Comparison of ENCODE assay signal across 8 cellular contexts in the genomic region with DNA sequence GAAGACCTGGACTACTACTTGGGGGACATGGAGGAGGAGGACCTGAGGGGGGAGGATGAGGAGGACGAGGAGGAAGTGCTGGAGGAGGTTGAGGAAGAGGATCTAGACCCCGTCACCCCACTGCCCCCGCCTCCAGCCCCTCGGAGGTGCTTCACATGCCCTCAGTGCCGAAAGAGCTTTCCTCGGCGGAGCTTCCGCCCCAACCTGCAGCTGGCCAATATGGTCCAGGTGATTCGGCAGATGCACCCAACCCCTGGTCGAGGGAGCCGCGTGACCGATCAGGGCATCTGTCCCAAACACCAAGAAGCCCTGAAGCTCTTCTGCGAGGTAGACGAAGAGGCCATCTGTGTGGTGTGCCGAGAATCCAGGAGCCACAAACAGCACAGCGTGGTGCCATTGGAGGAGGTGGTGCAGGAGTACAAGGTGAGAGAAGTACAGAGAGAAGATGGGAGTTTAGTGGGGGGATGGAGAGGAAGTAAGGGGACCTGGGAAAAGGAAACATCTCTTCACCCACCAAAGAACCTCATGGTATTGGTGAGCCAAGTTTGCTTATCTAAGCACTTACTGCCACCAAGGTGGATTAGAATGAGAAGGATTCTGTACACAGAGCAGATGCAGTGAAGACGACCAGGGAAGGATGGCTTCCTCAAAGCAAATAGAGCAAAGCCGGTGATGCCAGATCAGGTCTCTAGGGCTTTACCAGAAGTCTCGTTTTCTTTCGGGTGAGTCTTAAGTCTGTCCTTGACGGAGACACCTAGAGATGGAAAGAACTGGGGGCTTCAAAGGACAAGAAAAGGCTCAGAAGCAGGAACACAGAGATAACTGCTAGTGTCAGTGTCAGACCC. TPM values are rescaled to one million over a fixed set of nuclear protein-coding genes. Genes with fewer than 3 reads are reported as not detected.
DNase-seq lines count a peak whose midpoint lies in the region; ATAC-seq, FAIRE-seq and TF ChIP-seq lines count a peak whose summit lies in the region.

No MANE protein-coding gene starts in this region.

- peaks cover 17% of the 10 kb centered on the region for H3K36me3 Mint-ChIP-seq in activated CD4-positive, alpha-beta T cell treated with anti-CD3 and anti-CD28 coated beads for 36 hours (ENCODE audit: low read depth)
- peaks cover 11% of the 10 kb centered on the region for H3K36me3 Mint-ChIP-seq in activated T-helper 2 cell treated with anti-CD3 and anti-CD28 coated beads, Interferon-gamma antibody, Interleukin-2, Interleukin-4, amounts not matched to agents 10 μg/mL and 5 μg/mL and 100 μg/mL, durations not matched to agents 14 hours and 24 hours and 36 hours (ENCODE audit: low read depth)

- intact Hi-C loops in activated CD4-positive, alpha-beta T cell treated with anti-CD3 and anti-CD28 coated beads for 36 hours (cut with DNase I, micrococcal nuclease), result no loop called here
- intact Hi-C loops in activated T-helper 2 cell treated with anti-CD3 and anti-CD28 coated beads, Interferon-gamma antibody, Interleukin-2, Interleukin-4, amounts not matched to agents 10 μg/mL and 5 μg/mL and 100 μg/mL, durations not matched to agents 14 hours and 24 hours and 36 hours (cut with micrococcal nuclease), result no loop called here

- POLR2A ChIA-PET in activated CD4-positive, alpha-beta T cell treated with anti-CD3 and anti-CD28 coated beads for 36 hours (lab: Charles Lee), result interaction anchor here (2.6 kb wide), 1 partner anchor 19 kb away, joined by 12 read pairs; the partner anchor contains the start of gene RACK1
- POLR2A ChIA-PET in GM10248 (lab: Yijun Ruan, JAX), result interaction anchor here (0.5 to 2.3 kb wide), 4 partner anchors 10 to 26 kb away, joined by 3 to 15 read pairs (median 7); partner anchors contain the start of gene RACK1

- H3K4me3 ChIP-seq in iPS-15b (ENCODE audit: low read depth, low read length), result peak overlapping the region; percentile 96
- H3K4me3 ChIP-seq in stomach smooth muscle (ENCODE audit: low read length in 2 of 2), result peak overlapping the region; percentile 92 to 93

- H3K9me3 Mint-ChIP-seq in activated CD4-positive, alpha-beta T cell treated with anti-CD3 and anti-CD28 coated beads for 36 hours (ENCODE audit: low read depth), result no peaks in the 10 kb centered on the region
- H3K9me3 Mint-ChIP-seq in activated T-helper 2 cell treated with anti-CD3 and anti-CD28 coated beads, Interferon-gamma antibody, Interleukin-2, Interleukin-4, amounts not matched to agents 10 μg/mL and 5 μg/mL and 100 μg/mL, durations not matched to agents 14 hours and 24 hours and 36 hours, result no peaks in the 10 kb centered on the region

- H3K4me1 ChIP-seq in iPS-15b (ENCODE audit: control insufficient read depth, insufficient read depth, low read length), result no peaks in the 10 kb centered on the region
- peaks cover 23% of the 10 kb centered on the region for H3K4me1 ChIP-seq in stomach smooth muscle (ENCODE audit: control insufficient read depth, insufficient read depth, low read length)

- H3K4me1 Mint-ChIP-seq in activated CD4-positive, alpha-beta T cell treated with anti-CD3 and anti-CD28 coated beads for 36 hours, result peaks cover 59% of the 10 kb centered on the region
- peaks cover 56% of the 10 kb centered on the region for H3K4me1 Mint-ChIP-seq in activated T-helper 2 cell treated with anti-CD3 and anti-CD28 coated beads, Interferon-gamma antibody, Interleukin-2, Interleukin-4, amounts not matched to agents 10 μg/mL and 5 μg/mL and 100 μg/mL, durations not matched to agents 14 hours and 24 hours and 36 hours (ENCODE audit: low read depth)

- H3K9me3 ChIP-seq in iPS-15b (ENCODE audit: control insufficient read depth, insufficient read depth, low read length), result no peaks in the 10 kb centered on the region
- no peaks in the 10 kb centered on the region for H3K9me3 ChIP-seq in stomach smooth muscle (ENCODE audit: control insufficient read depth in 2 of 2, low read length in 2 of 2)

- peak overlapping the region; percentile 87 for H3K4me3 Mint-ChIP-seq in activated CD4-positive, alpha-beta T cell treated with anti-CD3 and anti-CD28 coated beads for 36 hours
- peak overlapping the region; percentile 97 for H3K4me3 Mint-ChIP-seq in activated T-helper 2 cell treated with anti-CD3 and anti-CD28 coated beads, Interferon-gamma antibody, Interleukin-2, Interleukin-4, amounts not matched to agents 10 μg/mL and 5 μg/mL and 100 μg/mL, durations not matched to agents 14 hours and 24 hours and 36 hours (ENCODE audit: low read depth)

- CTCF ChIA-PET in activated CD4-positive, alpha-beta T cell treated with anti-CD3 and anti-CD28 coated beads for 36 hours (lab: Charles Lee), result interaction anchor here (0.7 to 2.6 kb wide), 2 partner anchors 40 to 57 kb away, joined by 3 to 10 read pairs; no protein-coding TSS in a partner anchor
- CTCF ChIA-PET in GM10248 (lab: Yijun Ruan, JAX), result interaction anchor here (1.0 to 1.2 kb wide), 4 partner anchors 24 to 35 kb away, joined by 3 read pairs; no protein-coding TSS in a partner anchor

- H3K9ac ChIP-seq in iPS-15b (ENCODE audit: low read depth, low read length) (no peak overlapping the region), stomach smooth muscle (ENCODE audit: low read length in 2 of 2) (peak overlapping the region; percentile 84 to 86)

- no peak for ATAC-seq in activated CD4-positive, alpha-beta T cell treated with anti-CD3 and anti-CD28 coated beads for 36 hours
- no peak for ATAC-seq in GM18868 (IDR thresholded peaks at IDR 0.05; ENCODE audit: unreplicated experiment)

- peak; percentile 37 for DNase-seq in activated CD4-positive, alpha-beta T cell treated with anti-CD3 and anti-CD28 coated beads for 36 hours
- no peak for DNase-seq in activated CD4-positive, alpha-beta T cell treated with anti-CD3 and anti-CD28 coated beads for 4 hours
- DNase-seq in activated T-helper 2 cell treated with anti-CD3 and anti-CD28 coated beads, Interferon-gamma antibody, Interleukin-2, Interleukin-4, amounts not matched to agents 10 μg/mL and 5 μg/mL and 100 μg/mL, durations not matched to agents 14 hours and 24 hours and 36 hours (ENCODE audit: low spot score), result no peak
- DNase-seq in GM10248 (ENCODE audit: extremely low spot score), result no peak
- no peak for DNase-seq in frontal cortex (ENCODE audit: low spot score in 2 of 2)

- no peak for FAIRE-seq in frontal cortex (lab: Jason Lieb, UNC)

- H3K27ac Mint-ChIP-seq in activated CD4-positive, alpha-beta T cell treated with anti-CD3 and anti-CD28 coated beads for 36 hours, result peak overlapping the region; percentile 95
- H3K27ac Mint-ChIP-seq in activated T-helper 2 cell treated with anti-CD3 and anti-CD28 coated beads, Interferon-gamma antibody, Interleukin-2, Interleukin-4, amounts not matched to agents 10 μg/mL and 5 μg/mL and 100 μg/mL, durations not matched to agents 14 hours and 24 hours and 36 hours, result peak overlapping the region; percentile 98

- H3K27me3 Mint-ChIP-seq in activated CD4-positive, alpha-beta T cell treated with anti-CD3 and anti-CD28 coated beads for 36 hours, result no peaks in the 10 kb centered on the region
- peaks cover 2% of the 10 kb centered on the region for H3K27me3 Mint-ChIP-seq in activated T-helper 2 cell treated with anti-CD3 and anti-CD28 coated beads, Interferon-gamma antibody, Interleukin-2, Interleukin-4, amounts not matched to agents 10 μg/mL and 5 μg/mL and 100 μg/mL, durations not matched to agents 14 hours and 24 hours and 36 hours (ENCODE audit: low read depth)

- H3K27me3 ChIP-seq in iPS-15b (ENCODE audit: control insufficient read depth, insufficient read depth, low read length) (no peaks in the 10 kb centered on the region), stomach smooth muscle (ENCODE audit: control insufficient read depth in 1 of 2, insufficient read depth in 2 of 2, low read length in 2 of 2) (no peaks in the 10 kb centered on the region)

- H3K36me3 ChIP-seq in iPS-15b (ENCODE audit: control insufficient read depth, insufficient read depth, low read length), result peaks cover 2% of the 10 kb centered on the region
- no peaks in the 10 kb centered on the region for H3K36me3 ChIP-seq in stomach smooth muscle (ENCODE audit: control insufficient read depth in 2 of 2, insufficient read depth in 2 of 2, low read length in 2 of 2)

- peak overlapping the region; percentile 93 for H3K27ac ChIP-seq in stomach smooth muscle (ENCODE audit: low read length)

- no peak for TF ChIP-seq CTCF in GM10248 (IDR thresholded peaks at IDR 0.05; ENCODE audit: control extremely low read depth, extremely low read depth, low read depth, missing control alignments)

RNA-seq across cellular contexts. Expression of gene TRIM41, which starts 1.5 kb away (rescaled TPM):
- total RNA-seq in activated CD4-positive, alpha-beta T cell treated with anti-CD3 and anti-CD28 coated beads for 36 hours, result 10 to 100 TPM; 27.0 to 30.7 TPM
- total RNA-seq in activated T-helper 2 cell treated with anti-CD3 and anti-CD28 coated beads, Interferon-gamma antibody, Interleukin-2, Interleukin-4, amounts not matched to agents 10 μg/mL and 5 μg/mL and 100 μg/mL, durations not matched to agents 14 hours and 24 hours and 36 hours, result 32.2 and 33.0 TPM in 2 replicates
- 12.2 TPM for total RNA-seq in frontal cortex

RNA-seq across cellular contexts. Expression of gene RACK1, which starts 19.1 kb away (rescaled TPM):
- 1,000 to 10,000 TPM; 2,724 to 3,901 TPM for total RNA-seq in activated CD4-positive, alpha-beta T cell treated with anti-CD3 and anti-CD28 coated beads for 36 hours
- total RNA-seq in activated T-helper 2 cell treated with anti-CD3 and anti-CD28 coated beads, Interferon-gamma antibody, Interleukin-2, Interleukin-4, amounts not matched to agents 10 μg/mL and 5 μg/mL and 100 μg/mL, durations not matched to agents 14 hours and 24 hours and 36 hours, result 2,110 and 2,123 TPM in 2 replicates
- total RNA-seq in frontal cortex, result 3,351 TPM

RNA-seq across cellular contexts. Expression of gene TRIM7, which starts 19.6 kb away (rescaled TPM):
- total RNA-seq in activated CD4-positive, alpha-beta T cell treated with anti-CD3 and anti-CD28 coated beads for 36 hours, result 1 to 10 TPM; 1.4 to 1.6 TPM
- total RNA-seq in activated T-helper 2 cell treated with anti-CD3 and anti-CD28 coated beads, Interferon-gamma antibody, Interleukin-2, Interleukin-4, amounts not matched to agents 10 μg/mL and 5 μg/mL and 100 μg/mL, durations not matched to agents 14 hours and 24 hours and 36 hours, result 3.9 and 4.8 TPM in 2 replicates
- total RNA-seq in frontal cortex, result 2.0 TPM

RNA-seq across cellular contexts. Expression of gene TRIM52, which starts 36.3 kb away (rescaled TPM):
- total RNA-seq in activated CD4-positive, alpha-beta T cell treated with anti-CD3 and anti-CD28 coated beads for 36 hours, result 10 to 100 TPM; 10.4 to 13.1 TPM
- total RNA-seq in activated T-helper 2 cell treated with anti-CD3 and anti-CD28 coated beads, Interferon-gamma antibody, Interleukin-2, Interleukin-4, amounts not matched to agents 10 μg/mL and 5 μg/mL and 100 μg/mL, durations not matched to agents 14 hours and 24 hours and 36 hours, result 15.5 and 16.9 TPM in 2 replicates
- total RNA-seq in frontal cortex, result 9.8 TPM
